ENCODE assay signal across 11 cellular contexts in genomic region chr22:45968751-45969413, GRCh38. TPM values are rescaled to one million over a fixed set of nuclear protein-coding genes. Genes with fewer than 3 reads are reported as not detected.
DNase-seq lines count a peak whose midpoint lies in the region; ATAC-seq and TF ChIP-seq lines count a peak whose summit lies in the region.
"Had no signal": no experiment of that assay in that cellular context is flagged by ENCODE, and none has a peak within 500 bp of the region (broad histone marks: within the 10 kb centered on the region; RNA-seq: fewer than 3 reads in every experiment).

No MANE protein-coding gene starts in this region.

- H3K36me3 ChIP-seq in breast epithelium (no peaks in the 10 kb centered on the region), fibroblast of lung (ENCODE audit: control insufficient read depth, insufficient read depth, low read length) (no peaks in the 10 kb centered on the region), uterus (no peaks in the 10 kb centered on the region)

- TF ChIP-seq POLR2A in breast epithelium (IDR thresholded peaks at IDR 0.05) (no peak), uterus (IDR thresholded peaks at IDR 0.05) (no peak)

- CTCF ChIA-PET in MCF 10A (lab: Yijun Ruan, JAX): interaction anchor here (0.6 to 1.8 kb wide), 3 partner anchors 28 to 105 kb away, joined by 3 to 11 read pairs (median 4); no protein-coding TSS in a partner anchor

- peak overlapping the region; percentile 16 for H3K9ac ChIP-seq in fibroblast of lung (ENCODE audit: insufficient read depth, low read length)

- TF ChIP-seq CTCF in MCF 10A (IDR thresholded peaks at IDR 0.05; ENCODE audit: unreplicated experiment) (no peak), breast epithelium (IDR thresholded peaks at IDR 0.05) (no peak), fibroblast of lung (conservative IDR thresholded peaks at IDR 0.05 in 1 of 2, IDR thresholded peaks at IDR 0.05 in 1 of 2; ENCODE audit: low read depth in 1 of 2, low read length in 2 of 2) (no peak), uterus (IDR thresholded peaks at IDR 0.05) (no peak)

- H3K9me3 ChIP-seq in breast epithelium (no peaks in the 10 kb centered on the region), fibroblast of lung (ENCODE audit: control insufficient read depth, insufficient read depth, low read depth, low read length) (no peaks in the 10 kb centered on the region), uterus (no peaks in the 10 kb centered on the region)

- peaks cover 9 to 81% of the 10 kb centered on the region in 2 donors for H3K27me3 ChIP-seq in breast epithelium
- peaks cover 24% of the 10 kb centered on the region for H3K27me3 ChIP-seq in fibroblast of lung (ENCODE audit: control insufficient read depth, insufficient read depth, low read length)
- peaks cover 8 to 23% of the 10 kb centered on the region in 2 donors for H3K27me3 ChIP-seq in uterus

- no peak overlapping the region for H3K4me3 ChIP-seq in breast epithelium
- no peak overlapping the region for H3K4me3 ChIP-seq in fibroblast of lung (replicated peaks in 1 of 4; ENCODE audit: control extremely low read depth in 1 of 4, insufficient read depth in 1 of 4, low read depth in 3 of 4, low read length in 4 of 4)
- H3K4me3 ChIP-seq in uterus: no peak overlapping the region

- no peaks in the 10 kb centered on the region for H3K27me3 Mint-ChIP-seq in MCF 10A (ENCODE audit: insufficient read depth, unreplicated experiment)

- H3K4me3 Mint-ChIP-seq in MCF 10A (ENCODE audit: unreplicated experiment): no peak overlapping the region
- H3K4me3 Mint-ChIP-seq: activated T-helper 1 cell treated with anti-CD3 and anti-CD28 coated beads, Interleukin-12 subunit alpha, Interleukin-12 subunit beta, Interleukin-2, Interleukin-4 antibody, amounts not matched to agents 30 ng/mL and 10 ng/mL and 1 ng/mL, durations not matched to agents 14 hours and 24 hours and 36 hours had no signal

- H3K4me2 ChIP-seq in fibroblast of lung (ENCODE audit: extremely low read depth, insufficient read depth, low read length): no peak overlapping the region

- BruUV-seq in MCF 10A (replicated peaks; lab: Mats Ljungman, UMichigan): no TSS peak

- H3K4me1 Mint-ChIP-seq in MCF 10A (ENCODE audit: insufficient read depth, unreplicated experiment): no peaks in the 10 kb centered on the region

- H3K27ac ChIP-seq in breast epithelium: no peak overlapping the region
- peak overlapping the region; percentile 43 for H3K27ac ChIP-seq in fibroblast of lung (ENCODE audit: insufficient read depth, low read length)
- no peak overlapping the region for H3K27ac ChIP-seq in uterus

- POLR2A ChIA-PET in MCF 10A (lab: Yijun Ruan, JAX): interaction anchor here (1.0 to 1.3 kb wide), 2 partner anchors 9 to 105 kb away, joined by 3 to 4 read pairs; no protein-coding TSS in a partner anchor

- no peak overlapping the region for H2AFZ ChIP-seq in fibroblast of lung (ENCODE audit: low read length)

- H3K9me3 Mint-ChIP-seq in MCF 10A (ENCODE audit: unreplicated experiment): no peaks in the 10 kb centered on the region
- H3K9me3 Mint-ChIP-seq: activated T-helper 1 cell treated with anti-CD3 and anti-CD28 coated beads, Interleukin-12 subunit alpha, Interleukin-12 subunit beta, Interleukin-2, Interleukin-4 antibody, amounts not matched to agents 30 ng/mL and 10 ng/mL and 1 ng/mL, durations not matched to agents 14 hours and 24 hours and 36 hours had no signal

- ATAC-seq in Right ventricle myocardium superior (ENCODE audit: poor library complexity) (no peak), GM18861 (IDR thresholded peaks at IDR 0.05; ENCODE audit: unreplicated experiment) (no peak)

- no peaks in the 10 kb centered on the region for H3K36me3 Mint-ChIP-seq in MCF 10A (ENCODE audit: insufficient read depth, unreplicated experiment)

- intact Hi-C loops in MCF 10A (cut with micrococcal nuclease) (loop anchor here (1.0 kb wide), 1 partner anchor 108 kb away; no protein-coding TSS in a partner anchor), breast epithelium (cut with DNase I; ENCODE audit: low total_unique reads) (no loop called here), Right ventricle myocardium superior (cut with DNase I) (no loop called here), uterus (cut with DNase I; ENCODE audit: low total_unique reads) (no loop called here)

- no peaks in the 10 kb centered on the region for H3K79me2 ChIP-seq in fibroblast of lung (ENCODE audit: control insufficient read depth, insufficient read depth, low read length)

- H3K27ac Mint-ChIP-seq in MCF 10A (ENCODE audit: low read depth, unreplicated experiment): no peak overlapping the region
- H3K27ac Mint-ChIP-seq: activated T-helper 1 cell treated with anti-CD3 and anti-CD28 coated beads, Interleukin-12 subunit alpha, Interleukin-12 subunit beta, Interleukin-2, Interleukin-4 antibody, amounts not matched to agents 30 ng/mL and 10 ng/mL and 1 ng/mL, durations not matched to agents 14 hours and 24 hours and 36 hours; CD14-positive monocyte had no signal

- H4K20me1 ChIP-seq in fibroblast of lung (ENCODE audit: control insufficient read depth, extremely low read depth, insufficient read depth, low read length): no peaks in the 10 kb centered on the region

- H3K4me1 ChIP-seq in breast epithelium: peaks cover 14 to 15% of the 10 kb centered on the region in 2 donors
- peaks cover 12% of the 10 kb centered on the region for H3K4me1 ChIP-seq in fibroblast of lung (ENCODE audit: control insufficient read depth, extremely low read depth, insufficient read depth, low read length)
- H3K4me1 ChIP-seq in uterus: peaks cover 0 to 16% of the 10 kb centered on the region in 2 donors

- DNase-seq in MCF 10A (ENCODE audit: unreplicated experiment) (peak; percentile 75), breast epithelium (ENCODE audit: low spot score in 2 of 2) (no peak), RKO (ENCODE audit: low spot score) (peak; percentile 93), fibroblast of lung (ENCODE audit: low read depth in 2 of 2) (peak; percentile 70 to 98), stromal cell of bone marrow (ENCODE audit: low read depth) (peak; percentile 20), Right ventricle myocardium superior (no peak), uterus (no peak)
- DNase-seq: NCI-H1930 had no signal

RNA-seq across cellular contexts. Expression of gene WNT7B, which starts 8.1 kb away (rescaled TPM):
- total RNA-seq in MCF 10A (2022) (0.28 and 0.39 TPM in 2 replicates), breast epithelium (1 to 10 TPM in 2 of 3 donors, not detected in 1; 2.2 to 2.9 TPM), fibroblast of lung (under 0.01 and 0.17 TPM in 2 replicates), Right ventricle myocardium superior (not detected), uterus (under 1 TPM in 1 of 4 donors, not detected in 3; 0.41 TPM)
- 0.17 TPM in 1 of 2 replicates, not detected in the other for polyA plus RNA-seq in fibroblast of lung
- polyA plus RNA-seq in fibroblast of lung (2012): 0.06 and 0.76 TPM in 2 replicates
- 0.41 TPM in 1 of 2 replicates, not detected in the other for polyA minus RNA-seq in fibroblast of lung (ENCODE audit: low replicate concordance)
- total RNA-seq: activated T-helper 1 cell treated with anti-CD3 and anti-CD28 coated beads, Interleukin-12 subunit alpha, Interleukin-12 subunit beta, Interleukin-2, Interleukin-4 antibody, amounts not matched to agents 30 ng/mL and 10 ng/mL and 1 ng/mL, durations not matched to agents 14 hours and 24 hours and 36 hours had no signal
- polyA plus RNA-seq: CD14-positive monocyte had no signal

Comparison
In these comparisons a context has a peak if more than half of its experiments do, and no peak if none do; other contexts are left out.
1. DNase-seq: peak in MCF 10A (single experiment), RKO (single experiment), fibroblast of lung (2 of 2) and stromal cell of bone marrow (single experiment); none in breast epithelium (0 of 2), Right ventricle myocardium superior (single experiment) and uterus (0 of 2).